ENCODE assay signal across 10 cellular contexts in genomic region chr11:20671856-20672546, GRCh38. TPM values are rescaled to one million over a fixed set of nuclear protein-coding genes. Genes with fewer than 3 reads are reported as not detected.
DNase-seq lines count a peak whose midpoint lies in the region; ATAC-seq and TF ChIP-seq lines count a peak whose summit lies in the region.
"Had no signal": no experiment of that assay in that cellular context is flagged by ENCODE, and none has a peak within 500 bp of the region (broad histone marks: within the 10 kb centered on the region; RNA-seq: fewer than 3 reads in every experiment).

No MANE protein-coding gene starts in this region.

- TF ChIP-seq CTCF in ovary (IDR thresholded peaks at IDR 0.05) (no peak), body of pancreas (IDR thresholded peaks at IDR 0.05) (no peak)

- intact Hi-C loops in ovary (cut with DNase I) (no loop called here), body of pancreas (cut with DNase I) (no loop called here)

- 26 to 37% (median 28%) methylated on average over 6 of the region's 6 CpGs for WGBS in ovary, 3 donors
- WGBS in body of pancreas, 2 donors, result 14 to 16% methylated on average over 6 of the region's 6 CpGs

- no peak for TF ChIP-seq EP300 in ovary (IDR thresholded peaks at IDR 0.05)

- H3K27me3 ChIP-seq in ovary (no peaks in the 10 kb centered on the region), body of pancreas (peaks cover 0 to 15% of the 10 kb centered on the region in 2 donors)

- H3K27ac ChIP-seq in ovary, result no peak overlapping the region
- no peak overlapping the region for H3K27ac ChIP-seq in body of pancreas

- H3K4me1 ChIP-seq in ovary (ENCODE audit: insufficient read depth) (peaks cover 2% of the 10 kb centered on the region), body of pancreas (peaks cover 19% of the 10 kb centered on the region)

- peak; percentile 64 for ATAC-seq in GM18868 (IDR thresholded peaks at IDR 0.05; ENCODE audit: unreplicated experiment)
- no peak for ATAC-seq in GM19455 (IDR thresholded peaks at IDR 0.05; ENCODE audit: unreplicated experiment)
- no peak for ATAC-seq in GM21381 (IDR thresholded peaks at IDR 0.05; ENCODE audit: unreplicated experiment)
- no peak for ATAC-seq in body of pancreas

- TF ChIP-seq POLR2A in ovary (IDR thresholded peaks at IDR 0.05), result no peak
- no peak for TF ChIP-seq POLR2A in body of pancreas (IDR thresholded peaks at IDR 0.05)

- peak; percentile 69 for DNase-seq in 8988T
- DNase-seq in NCI-H2196 treated with DMSO at 0.1 percent for 48 hours (lab: John Stamatoyannopoulos, UW; ENCODE audit: unreplicated experiment), result peak; percentile 59
- peak; percentile 14 for DNase-seq in cerebellar cortex (ENCODE audit: low spot score)
- no peak for DNase-seq in ovary
- DNase-seq in body of pancreas, result no peak
- DNase-seq: activated CD8-positive, alpha-beta memory T cell treated with anti-CD3 and anti-CD28 coated beads for 24 hours; CD4-positive, CD25-positive, alpha-beta regulatory T cell had no signal

- H3K4me3 ChIP-seq in ovary (no peak overlapping the region), body of pancreas (no peak overlapping the region)

- H3K36me3 ChIP-seq in ovary, result no peaks in the 10 kb centered on the region
- no peaks in the 10 kb centered on the region for H3K36me3 ChIP-seq in body of pancreas (replicated peaks in 1 of 2; ENCODE audit: insufficient read depth in 1 of 2, low read depth in 2 of 2)

- H3K9me3 ChIP-seq in ovary, result no peaks in the 10 kb centered on the region
- H3K9me3 ChIP-seq in body of pancreas, result no peaks in the 10 kb centered on the region

RNA-seq across cellular contexts. Expression of gene NELL1, which starts 2.6 kb away (rescaled TPM):
- under 1 TPM in 2 of 7 donors, not detected in 5; 0.34 to 0.38 TPM for total RNA-seq in ovary
- under 1 TPM; 0.21 to 0.43 TPM for polyA plus RNA-seq in ovary
- not detected for total RNA-seq in body of pancreas
- total RNA-seq: CD4-positive, CD25-positive, alpha-beta regulatory T cell had no signal
- polyA plus RNA-seq: CD4-positive, CD25-positive, alpha-beta regulatory T cell had no signal

Comparison
In these comparisons a context has a peak if more than half of its experiments do, and no peak if none do; other contexts are left out.
1. DNase-seq: peak in 8988T (single experiment), NCI-H2196 treated with DMSO at 0.1 percent for 48 hours (single experiment) and cerebellar cortex (single experiment); none in ovary (0 of 5) and body of pancreas (0 of 4).